In genomic region chr6:107555449-107555848, GRCh38 we compare ENCODE assay signal across 1 cellular context.
TF ChIP-seq lines count a peak whose summit lies in the region.

No MANE protein-coding gene starts in this region.

TF ChIP-seq in SK-N-SH, 30 proteins besides CTCF, POLR2A, EP300 and RAD21 (continued from another document):
- TF ChIP-seq SMC3 (IDR thresholded peaks at IDR 0.05; ENCODE audit: low read depth, low read length) = no peak
- peak; percentile 84 for TF ChIP-seq CHD2 (IDR thresholded peaks at IDR 0.05; ENCODE audit: low read length, partially characterized antibody)
- no peak for TF ChIP-seq RXRA (IDR thresholded peaks at IDR 0.05; ENCODE audit: borderline replicate concordance, low read depth)
- no peak for TF ChIP-seq RFX5 (IDR thresholded peaks at IDR 0.05; ENCODE audit: low read length)
- TF ChIP-seq NFIC (IDR thresholded peaks at IDR 0.05; ENCODE audit: borderline replicate concordance) = no peak
- no peak for TF ChIP-seq ZBTB33 (IDR thresholded peaks at IDR 0.05; ENCODE audit: borderline replicate concordance, low read depth)
- TF ChIP-seq ELF1 (IDR thresholded peaks at IDR 0.05) = no peak
- no peak for TF ChIP-seq EZH2phosphoT487 (IDR thresholded peaks at IDR 0.05; ENCODE audit: borderline replicate concordance, low read depth)
- no peak for TF ChIP-seq PBX3 (IDR thresholded peaks at IDR 0.05)
- peak; percentile 27; the same call in 1 of the 2 replicates for TF ChIP-seq TCF12 (IDR thresholded peaks at IDR 0.05)
